ENCODE assay signal across 9 cellular contexts in genomic region chr3:69013256-69014021, GRCh38. TPM values are rescaled to one million over a fixed set of nuclear protein-coding genes. Genes with fewer than 3 reads are reported as not detected.
A peak's percentile ranks its signal among the peaks of the same experiment; 100 is the strongest.
DNase-seq lines count a peak whose midpoint lies in the region; ATAC-seq, FAIRE-seq and TF ChIP-seq lines count a peak whose summit lies in the region.
"Had no signal": no experiment of that assay in that cellular context is flagged by ENCODE, and none has a peak within 500 bp of the region (broad histone marks: within the 10 kb centered on the region; RNA-seq: fewer than 3 reads in every experiment).

EOGT (minus strand) TSS chr3:69013684; CDS start chr3:69009846, 3,838 bp downstream.

- H3K27me3 ChIP-seq in A673 (replicated peaks; ENCODE audit: insufficient read depth, low read depth, low read length, poor library complexity): no peaks in the 10 kb centered on the region

- H3K9me3 ChIP-seq in A673 (ENCODE audit: low read depth, low read length, poor library complexity, severe bottlenecking) (no peaks in the 10 kb centered on the region), kidney (ENCODE audit: control insufficient read depth in 1 of 2, low read length in 2 of 2) (no peaks in the 10 kb centered on the region)

- DNase-seq in A673 (ENCODE audit: low spot score) (peak; percentile 61), NCI-H2227 treated with DMSO at 0.1 percent for 48 hours (lab: John Stamatoyannopoulos, UW) (peak; percentile 33), kidney (peak; percentile 95)
- peak; percentile 56 to 68 for DNase-seq in central memory CD8-positive, alpha-beta T cell (ENCODE audit: low spot score in 2 of 2)
- peak; percentile 32 to 69 for DNase-seq in stimulated activated CD4-positive, alpha-beta T cell treated with anti-CD3 and anti-CD28 coated beads, Interleukin-1b, Interleukin-23, amount 100 ng/mL, for 1 hour (ENCODE audit: low read depth in 2 of 2)

- peak; percentile 52 for TF ChIP-seq CTCF in A673 (conservative IDR thresholded peaks at IDR 0.05; ENCODE audit: low read depth, low read length)
- TF ChIP-seq CTCF in kidney (IDR thresholded peaks at IDR 0.05; ENCODE audit: borderline replicate concordance, extremely low read depth, insufficient read depth): peak; percentile 55

- peaks cover 5% of the 10 kb centered on the region for H3K36me3 Mint-ChIP-seq in central memory CD8-positive, alpha-beta T cell (ENCODE audit: insufficient read depth)

- H3K27me3 Mint-ChIP-seq in central memory CD8-positive, alpha-beta T cell: no peaks in the 10 kb centered on the region

- H3K9me3 Mint-ChIP-seq in central memory CD8-positive, alpha-beta T cell: no peaks in the 10 kb centered on the region

- H3K27ac Mint-ChIP-seq in central memory CD8-positive, alpha-beta T cell (ENCODE audit: low read depth): peak within 1 kb of the TSS; percentile 89

- H3K4me1 ChIP-seq in A673 (ENCODE audit: insufficient read depth, low read length, poor library complexity, severe bottlenecking): no peaks in the 10 kb centered on the region
- H3K4me1 ChIP-seq in kidney (ENCODE audit: control insufficient read depth in 1 of 2, insufficient read depth in 1 of 2, low read depth in 1 of 2, low read length in 2 of 2): peaks cover 6 to 10% of the 10 kb centered on the region in 2 donors

- H3K27ac ChIP-seq in A673 (ENCODE audit: low read depth, low read length, poor library complexity, severe bottlenecking) (no peak within 1 kb of the TSS), kidney (ENCODE audit: low read depth in 2 of 2, low read length in 2 of 2) (peak within 1 kb of the TSS; percentile 90 to 92)

- peak within 1 kb of the TSS; percentile 69 to 89 for H3K9ac ChIP-seq in kidney (ENCODE audit: low read length in 2 of 2)

- H3K36me3 ChIP-seq in A673 (ENCODE audit: insufficient read depth, low read length, poor library complexity, severe bottlenecking): no peaks in the 10 kb centered on the region
- H3K36me3 ChIP-seq in kidney (ENCODE audit: control insufficient read depth in 1 of 2, insufficient read depth in 2 of 2, low read length in 2 of 2): peaks cover 0 to 4% of the 10 kb centered on the region in 2 donors

- POLR2A ChIA-PET in A673 (lab: Charles Lee; ENCODE audit: low non-redundant PET): no interaction called here

- H3K4me1 Mint-ChIP-seq in central memory CD8-positive, alpha-beta T cell: peaks cover 45% of the 10 kb centered on the region

- CTCF ChIA-PET in A673 (lab: Charles Lee): no interaction called here

- no TSS peak for BruUV-seq in A673 (replicated peaks; lab: Mats Ljungman, UMichigan)

- FAIRE-seq in kidney (lab: Jason Lieb, UNC): no peak
- FAIRE-seq: endometrium had no signal

- peak within 1 kb of the TSS; percentile 84 for H3K4me3 Mint-ChIP-seq in central memory CD8-positive, alpha-beta T cell

- intact Hi-C loops in A673 (cut with micrococcal nuclease; ENCODE audit: unreplicated experiment) (no loop called here), kidney (cut with DNase I) (no loop called here)

- ATAC-seq in GM18508 (IDR thresholded peaks at IDR 0.05; ENCODE audit: insufficient read depth, unreplicated experiment) (peak; percentile 48), HG02981 (IDR thresholded peaks at IDR 0.05; ENCODE audit: unreplicated experiment) (peak; percentile 71)
- peak; percentile 82 to 83 for ATAC-seq in activated CD4-positive, CD25-positive, alpha-beta regulatory T cell treated with anti-CD3 and anti-CD28 coated beads, Interleukin-2, amount 50 U/mL, for 24 hours
- ATAC-seq in central memory CD8-positive, alpha-beta T cell (replicated peaks; ENCODE audit: extremely low read depth, poor library complexity, severe bottlenecking): peak; percentile 64

- peak within 1 kb of the TSS; percentile 54 for H3K4me3 ChIP-seq in A673 (ENCODE audit: low read depth, low read length, poor library complexity, severe bottlenecking)
- peak within 1 kb of the TSS; percentile 74 to 82 for H3K4me3 ChIP-seq in kidney (ENCODE audit: low read length in 2 of 2)

RNA-seq across cellular contexts. Expression of gene EOGT, which starts in this region (rescaled TPM):
- 2.9 and 4.6 TPM in 2 replicates for total RNA-seq in A673 (2021)
- 28.1 TPM for total RNA-seq in kidney
- 7.2 TPM for polyA plus RNA-seq in kidney (ENCODE audit: insufficient read depth, low read depth, low replicate concordance)

Comparison
In these comparisons a context has a peak if more than half of its experiments do, and no peak if none do; other contexts are left out.
1. DNase-seq: peak in every context shown above with its lines; median percentile 95 in kidney; 62 in central memory CD8-positive, alpha-beta T cell; 61 in A673; 50 in stimulated activated CD4-positive, alpha-beta T cell treated with anti-CD3 and anti-CD28 coated beads, Interleukin-1b, Interleukin-23, amount 100 ng/mL, for 1 hour; 33 in NCI-H2227 treated with DMSO at 0.1 percent for 48 hours.